12 cellular contexts compared by ENCODE assay signal in genomic region chr1:30809514-30810263, GRCh38. TPM values are rescaled to one million over a fixed set of nuclear protein-coding genes. Genes with fewer than 3 reads are reported as not detected.
DNase-seq lines count a peak whose midpoint lies in the region; ATAC-seq and TF ChIP-seq lines count a peak whose summit lies in the region.
"Had no signal": no experiment of that assay in that cellular context is flagged by ENCODE, and none has a peak within 500 bp of the region (broad histone marks: within the 10 kb centered on the region; RNA-seq: fewer than 3 reads in every experiment).

No MANE protein-coding gene starts in this region.

- no peak overlapping the region for H3K4me3 Mint-ChIP-seq in activated naive CD8-positive, alpha-beta T cell treated with anti-CD3 and anti-CD28 coated beads for 36 hours
- H3K4me3 Mint-ChIP-seq: natural killer cell had no signal

- no peaks in the 10 kb centered on the region for H4K20me1 ChIP-seq in GM23248 (ENCODE audit: insufficient read depth)

- in situ Hi-C loops in GM23248 (cut with MboI) = no loop called here

- no peak overlapping the region; the same call in 1 of the 2 replicates for H2AFZ ChIP-seq in GM23248

- H3K9me3 Mint-ChIP-seq in activated naive CD8-positive, alpha-beta T cell treated with anti-CD3 and anti-CD28 coated beads for 36 hours = no peaks in the 10 kb centered on the region
- H3K9me3 Mint-ChIP-seq: natural killer cell had no signal

- peaks cover 24% of the 10 kb centered on the region; the same call in 1 of the 2 replicates for H3F3A ChIP-seq in GM23248 (ENCODE audit: insufficient read depth)

- H3K4me3 ChIP-seq in GM23248 (peak overlapping the region; percentile 17; the same call in 1 of the 2 replicates), SJCRH30 (no peak overlapping the region), fibroblast of pulmonary artery (replicated peaks; ENCODE audit: low read depth, low read length) (peak overlapping the region; percentile 5)
- H3K4me3 ChIP-seq: ascending aorta, Peyer's patch, suprapubic skin had no signal

- H3K4me2 ChIP-seq in GM23248 (ENCODE audit: unreplicated experiment) = peak overlapping the region; percentile 68

- ATAC-seq in HG02970 (IDR thresholded peaks at IDR 0.05; ENCODE audit: low FRiP score, unreplicated experiment) = no peak
- ATAC-seq: natural killer cell had no signal

- TF ChIP-seq CTCF in fibroblast of pulmonary artery (IDR thresholded peaks at IDR 0.05; ENCODE audit: low read length, missing control alignments) = no peak

- no peaks in the 10 kb centered on the region for H3K79me2 ChIP-seq in GM23248 (ENCODE audit: insufficient read depth)

- H3K9me3 ChIP-seq in GM23248 (ENCODE audit: low read depth) = no peaks in the 10 kb centered on the region
- no peaks in the 10 kb centered on the region for H3K9me3 ChIP-seq in SJCRH30 (replicated peaks)
- H3K9me3 ChIP-seq: ascending aorta, Peyer's patch, suprapubic skin had no signal

- H3K36me3 ChIP-seq in GM23248 (ENCODE audit: low read depth) (no peaks in the 10 kb centered on the region), SJCRH30 (no peaks in the 10 kb centered on the region)
- H3K36me3 ChIP-seq: ascending aorta, Peyer's patch, suprapubic skin had no signal

- peaks cover 38% of the 10 kb centered on the region for H3K4me1 ChIP-seq in GM23248 (ENCODE audit: insufficient read depth)
- H3K4me1 ChIP-seq in SJCRH30 = peaks cover 71% of the 10 kb centered on the region

- H3K27me3 ChIP-seq in GM23248 (replicated peaks; ENCODE audit: insufficient read depth) (no peaks in the 10 kb centered on the region), SJCRH30 (no peaks in the 10 kb centered on the region)
- H3K27me3 ChIP-seq: ascending aorta had no signal

- no peak overlapping the region for H3K27ac Mint-ChIP-seq in activated naive CD8-positive, alpha-beta T cell treated with anti-CD3 and anti-CD28 coated beads for 36 hours
- H3K27ac Mint-ChIP-seq: natural killer cell had no signal

- no peaks in the 10 kb centered on the region for H3K36me3 Mint-ChIP-seq in activated naive CD8-positive, alpha-beta T cell treated with anti-CD3 and anti-CD28 coated beads for 36 hours
- H3K36me3 Mint-ChIP-seq: natural killer cell had no signal

- DNase-seq in GM23248 (peak; percentile 90), SJCRH30 (peak; percentile 92 to 96), fibroblast of pulmonary artery (ENCODE audit: low read depth) (peak; percentile 83), renal cortical epithelial cell (ENCODE audit: low read depth) (peak; percentile 72), MV-4-11 (lab: John Stamatoyannopoulos, UW) (no peak), T-helper 9 cell (no peak)
- DNase-seq in activated naive CD8-positive, alpha-beta T cell treated with anti-CD3 and anti-CD28 coated beads for 36 hours = no peak
- DNase-seq: natural killer cell, Peyer's patch had no signal

- H3K9ac ChIP-seq in GM23248 = no peak overlapping the region

- H3K9me2 ChIP-seq in GM23248 (ENCODE audit: insufficient read depth) = no peaks in the 10 kb centered on the region

- peak overlapping the region; percentile 45 for H3K27ac ChIP-seq in GM23248
- H3K27ac ChIP-seq in SJCRH30 = peak overlapping the region; percentile 79
- H3K27ac ChIP-seq: ascending aorta, suprapubic skin had no signal

- H3K27me3 Mint-ChIP-seq in activated naive CD8-positive, alpha-beta T cell treated with anti-CD3 and anti-CD28 coated beads for 36 hours = peaks cover 42% of the 10 kb centered on the region

- WGBS in GM23248 (ENCODE audit: low coverage in 1 of 2, low lambda C conversion rate in 2 of 2, missing lambda C conversion rate in 2 of 2), 2 experiments = 41 to 42% methylated on average over 14 of the region's 14 CpGs

- H3K4me1 Mint-ChIP-seq in activated naive CD8-positive, alpha-beta T cell treated with anti-CD3 and anti-CD28 coated beads for 36 hours = no peaks in the 10 kb centered on the region

RNA-seq across cellular contexts. Expression of gene LAPTM5, which starts 52.1 kb away (rescaled TPM):
- total RNA-seq in GM23248 (2014; rRNA removed; shearing (Covaris generic)) = not detected in 2 replicates
- polyA plus RNA-seq in GM23248 (2016; fragmentation: Nextera tagmentation; extraction: Ambion mirVana) = 0.36 and 0.74 TPM in 2 replicates
- total RNA-seq in SJCRH30 (2014; rRNA removed; shearing (Covaris generic)) = 31.5 and 34.9 TPM in 2 replicates
- 0.17 TPM in 1 of 2 replicates, not detected in the other for total RNA-seq in renal cortical epithelial cell
- total RNA-seq in activated naive CD8-positive, alpha-beta T cell treated with anti-CD3 and anti-CD28 coated beads for 36 hours = 100 to 1,000 TPM; 232 to 233 TPM

Comparison
In these comparisons a context has a peak if more than half of its experiments do, and no peak if none do; other contexts are left out.
1. DNase-seq: peak in GM23248 (single experiment), SJCRH30 (2 of 2), fibroblast of pulmonary artery (single experiment) and renal cortical epithelial cell (single experiment); none in MV-4-11 (single experiment), T-helper 9 cell (single experiment) and activated naive CD8-positive, alpha-beta T cell treated with anti-CD3 and anti-CD28 coated beads for 36 hours (single experiment).
2. RNA of gene LAPTM5, which starts 52.1 kb away (total RNA-seq): 232 to 233 TPM in activated naive CD8-positive, alpha-beta T cell treated with anti-CD3 and anti-CD28 coated beads for 36 hours and 31.5 to 34.9 TPM in SJCRH30; not detected in GM23248 and 0.17 TPM in renal cortical epithelial cell; every median in the first group is over 10 times any median in the second.